In genomic region chr17:19092737-19093683, GRCh38 we compare ENCODE assay signal across 9 cellular contexts. TPM values are rescaled to one million over a fixed set of nuclear protein-coding genes. Genes with fewer than 3 reads are reported as not detected.
A peak's percentile ranks its signal among the peaks of the same experiment; 100 is the strongest.
DNase-seq lines count a peak whose midpoint lies in the region; ATAC-seq and TF ChIP-seq lines count a peak whose summit lies in the region.
"Not testable (repeated sequence)": the region's sequence is repeated elsewhere in the genome, so short reads cannot be mapped to it uniquely, and the experiment has no call there.
"Had no signal": no experiment of that assay in that cellular context is flagged by ENCODE, and none has a peak within 500 bp of the region (broad histone marks: within the 10 kb centered on the region; RNA-seq: fewer than 3 reads in every experiment).

No MANE protein-coding gene starts in this region.

- H4K20me1 ChIP-seq in PC-3 (ENCODE audit: low read length): not testable (repeated sequence)

- ATAC-seq in PC-3 (peak; percentile 70), left lobe of liver (peak; percentile 4)
- peak; percentile 18 for ATAC-seq in activated T-helper 17 cell treated with anti-CD3 and anti-CD28 coated beads, Interleukin-2, amount 50 U/mL, for 72 hours (replicated peaks)

- H3K27me3 ChIP-seq in PC-3 (ENCODE audit: low read length); vagina: not testable (repeated sequence)

- not testable (repeated sequence) for TF ChIP-seq POLR2A in vagina (IDR thresholded peaks at IDR 0.05)

- not testable (repeated sequence) for H3K27me3 Mint-ChIP-seq in activated T-helper 17 cell treated with anti-CD3 and anti-CD28 coated beads, Interleukin-2, amount 50 U/mL, for 72 hours

- not testable (repeated sequence) for H3K36me3 Mint-ChIP-seq in activated T-helper 17 cell treated with anti-CD3 and anti-CD28 coated beads, Interleukin-2, amount 50 U/mL, for 72 hours (ENCODE audit: low read depth)

- CTCF ChIA-PET in PC-3 (lab: Charles Lee): not testable (repeated sequence)

- not testable (repeated sequence) for H3K4me1 Mint-ChIP-seq in activated T-helper 17 cell treated with anti-CD3 and anti-CD28 coated beads, Interleukin-2, amount 50 U/mL, for 72 hours

- H3K4me3 Mint-ChIP-seq in activated T-helper 17 cell treated with anti-CD3 and anti-CD28 coated beads, Interleukin-2, amount 50 U/mL, for 72 hours: not testable (repeated sequence)

- DNase-seq in GM04504 (ENCODE audit: low read depth): peak; percentile 46
- peak; percentile 34 for DNase-seq in PC-3
- DNase-seq in dermis blood vessel endothelial cell: peak; percentile 19
- DNase-seq in glomerular visceral epithelial cell (ENCODE audit: extremely low spot score): peak; percentile 20
- not testable (repeated sequence) for DNase-seq in left lobe of liver (ENCODE audit: low spot score)
- DNase-seq in renal cortical epithelial cell (ENCODE audit: low read depth): peak; percentile 0
- peak; percentile 19 to 37 for DNase-seq in vagina (ENCODE audit: extremely low spot score in 2 of 2)

- not testable (repeated sequence) for H3K4me2 ChIP-seq in PC-3 (ENCODE audit: low read length)

- TF ChIP-seq CTCF in PC-3 (conservative IDR thresholded peaks at IDR 0.05; ENCODE audit: low read depth, low read length); vagina (IDR thresholded peaks at IDR 0.05): not testable (repeated sequence)

- H3K9me2 ChIP-seq in PC-3 (replicated peaks; ENCODE audit: low read length): not testable (repeated sequence)

- not testable (repeated sequence) for H3K9ac ChIP-seq in PC-3 (ENCODE audit: low read length)

- not testable (repeated sequence) for H3K9me3 Mint-ChIP-seq in activated T-helper 17 cell treated with anti-CD3 and anti-CD28 coated beads, Interleukin-2, amount 50 U/mL, for 72 hours

- H3K4me3 ChIP-seq in PC-3 (ENCODE audit: low read length); vagina: not testable (repeated sequence)

- not testable (repeated sequence) for H3K27ac ChIP-seq in PC-3 (ENCODE audit: low read length)
- peak overlapping the region; percentile 60 for H3K27ac ChIP-seq in vagina

- not testable (repeated sequence) for H2AFZ ChIP-seq in PC-3 (ENCODE audit: low read length)

- not testable (repeated sequence) for H3K27ac Mint-ChIP-seq in activated T-helper 17 cell treated with anti-CD3 and anti-CD28 coated beads, Interleukin-2, amount 50 U/mL, for 72 hours

- not testable (repeated sequence) for H3F3A ChIP-seq in PC-3 (ENCODE audit: low read length, unreplicated experiment)

- not testable (repeated sequence) for H3K4me1 ChIP-seq in PC-3 (ENCODE audit: insufficient read depth, low read length); vagina

- BruUV-seq in PC-3 (replicated peaks; lab: Mats Ljungman, UMichigan): not testable (repeated sequence)

- not testable (repeated sequence) for H3K36me3 ChIP-seq in PC-3 (ENCODE audit: low read depth, low read length); vagina

- H3K9me3 ChIP-seq in PC-3 (ENCODE audit: low read length); vagina: not testable (repeated sequence)

- H3K79me2 ChIP-seq in PC-3 (ENCODE audit: low read length): not testable (repeated sequence)

- intact Hi-C loops in PC-3 (cut with micrococcal nuclease); vagina (cut with DNase I): not testable (repeated sequence)

- POLR2A ChIA-PET in PC-3 (lab: Charles Lee; ENCODE audit: unreplicated experiment): not testable (repeated sequence)

RNA-seq across cellular contexts. Expression of gene GRAPL, which starts 34.4 kb away (rescaled TPM):
- not detected in 2 replicates for total RNA-seq in PC-3 (2014; rRNA removed)
- 1 to 10 TPM; 6.9 to 9.9 TPM for total RNA-seq in activated T-helper 17 cell treated with anti-CD3 and anti-CD28 coated beads, Interleukin-2, amount 50 U/mL, for 72 hours
- 17.2 and 36.1 TPM in 2 replicates for total RNA-seq in dermis blood vessel endothelial cell
- total RNA-seq in left lobe of liver: 3.0 TPM
- total RNA-seq in renal cortical epithelial cell: 0.10 TPM in 1 of 2 replicates, not detected in the other
- total RNA-seq in vagina: not detected
- total RNA-seq: osteoblast had no signal

RNA-seq across cellular contexts. Expression of gene GRAP, which starts 46.3 kb away (rescaled TPM):
- not detected in 2 replicates for total RNA-seq in PC-3 (2014; rRNA removed)
- total RNA-seq in activated T-helper 17 cell treated with anti-CD3 and anti-CD28 coated beads, Interleukin-2, amount 50 U/mL, for 72 hours: 10 to 100 TPM; 13.1 to 14.4 TPM
- 102 and 150 TPM in 2 replicates for total RNA-seq in dermis blood vessel endothelial cell
- total RNA-seq in left lobe of liver: 4.0 TPM
- 0.15 and 0.17 TPM in 2 replicates for total RNA-seq in renal cortical epithelial cell
- total RNA-seq in vagina: 5.2 TPM
- total RNA-seq: osteoblast had no signal

Comparison
In these comparisons a context has a peak if more than half of its experiments do, and no peak if none do; other contexts are left out.
1. ATAC-seq: peak in every context shown above with its lines; median percentile 70 in PC-3; 18 in activated T-helper 17 cell treated with anti-CD3 and anti-CD28 coated beads, Interleukin-2, amount 50 U/mL, for 72 hours; 4 in left lobe of liver.